1 cellular context compared by ENCODE assay signal in the genomic region with DNA sequence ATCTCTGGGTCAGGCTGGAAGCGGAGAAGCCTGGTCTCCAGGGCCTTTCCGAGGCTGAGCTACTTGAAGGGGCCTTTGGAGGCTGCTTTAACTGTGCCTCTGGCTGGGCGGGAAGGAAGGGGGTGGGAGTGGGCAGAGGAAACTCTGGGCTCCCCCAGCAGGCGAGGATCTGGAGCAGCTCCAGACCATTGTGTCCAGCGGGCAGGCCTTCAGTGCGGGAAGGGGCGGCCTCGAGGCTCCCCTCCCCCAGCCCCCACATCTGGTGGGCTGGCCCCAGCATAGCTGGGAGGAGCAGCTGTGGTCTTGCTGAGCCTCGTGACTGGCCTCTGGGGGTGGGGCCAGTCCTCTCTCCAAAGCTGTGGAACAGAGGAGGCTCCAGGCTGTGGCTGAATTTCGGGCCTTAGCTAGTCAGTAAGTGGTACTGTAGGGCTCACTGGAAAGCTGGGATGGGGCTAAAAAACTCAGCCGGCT.
TF ChIP-seq lines count a peak whose summit lies in the region.

No MANE protein-coding gene starts in this region.

TF ChIP-seq in HCT116, 20 proteins besides CTCF, POLR2A, EP300 and RAD21 (continued from another document):
- TF ChIP-seq REST (IDR thresholded peaks at IDR 0.05; ENCODE audit: low read depth) (no peak), ZNF274 (IDR thresholded peaks at IDR 0.05; ENCODE audit: low read depth, low read length) (no peak), SRF (IDR thresholded peaks at IDR 0.05; ENCODE audit: low read depth) (no peak), YY1 (IDR thresholded peaks at IDR 0.05; ENCODE audit: extremely low read depth, insufficient replicate concordance, low read depth, low read length) (no peak), SIN3A (IDR thresholded peaks at IDR 0.05; ENCODE audit: low read depth) (no peak), CBX3 (IDR thresholded peaks at IDR 0.05; ENCODE audit: low read depth) (no peak), EGR1 (IDR thresholded peaks at IDR 0.05; ENCODE audit: low read depth) (no peak)
- TF ChIP-seq, protein P1, sequence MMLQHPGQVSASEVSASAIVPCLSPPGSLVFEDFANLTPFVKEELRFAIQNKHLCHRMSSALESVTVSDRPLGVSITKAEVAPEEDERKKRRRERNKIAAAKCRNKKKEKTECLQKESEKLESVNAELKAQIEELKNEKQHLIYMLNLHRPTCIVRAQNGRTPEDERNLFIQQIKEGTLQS (IDR thresholded peaks at IDR 0.05): no peak
